ENCODE assay signal across 25 cellular contexts in genomic region chr3:107870096-107870495, GRCh38.
"Had no signal": no experiment of that assay in that cellular context is flagged by ENCODE, and none has a peak within 500 bp of the region (broad histone marks: within the 10 kb centered on the region; RNA-seq: fewer than 3 reads in every experiment).

No MANE protein-coding gene starts in this region.

- H3K27ac ChIP-seq: brain microvascular endothelial cell, coronary artery, dorsolateral prefrontal cortex had no signal

- H3K36me3 ChIP-seq: brain microvascular endothelial cell had no signal

- H3K27ac Mint-ChIP-seq: activated CD4-positive, alpha-beta memory T cell treated with anti-CD3 and anti-CD28 coated beads for 36 hours; activated CD4-positive, alpha-beta T cell treated with anti-CD3 and anti-CD28 coated beads, Interleukin-2, amount 10 ng/mL, durations not matched to agents 24 days and 14 days; activated naive CD4-positive, alpha-beta T cell treated with anti-CD3 and anti-CD28 coated beads, Interleukin-2, amount 10 ng/mL, durations not matched to agents 7 days and 5 days; activated naive CD8-positive, alpha-beta T cell treated with anti-CD3 and anti-CD28 coated beads, Interleukin-2, amount 10 ng/mL, durations not matched to agents 7 days and 5 days; dendritic cell treated with granulocyte-macrophage colony-stimulating factor and Interleukin-4, amounts not matched to agents 40 ng/mL and 50 ng/mL, for 4 days; endodermal cell had no signal

- H3K9me3 Mint-ChIP-seq: activated CD4-positive, alpha-beta T cell treated with anti-CD3 and anti-CD28 coated beads, Interleukin-2, amount 10 ng/mL, durations not matched to agents 24 days and 14 days; activated naive CD4-positive, alpha-beta T cell treated with anti-CD3 and anti-CD28 coated beads, Interleukin-2, amount 10 ng/mL, durations not matched to agents 7 days and 5 days; activated naive CD4-positive, alpha-beta T cell treated with anti-CD3 and anti-CD28 coated beads, Interleukin-2, amount 50 U/mL, for 72 hours; activated naive CD8-positive, alpha-beta T cell treated with anti-CD3 and anti-CD28 coated beads, Interleukin-2, amount 10 ng/mL, durations not matched to agents 7 days and 5 days; central memory CD8-positive, alpha-beta T cell; dendritic cell treated with granulocyte-macrophage colony-stimulating factor and Interleukin-4, amounts not matched to agents 40 ng/mL and 50 ng/mL, for 4 days had no signal

- H3K27me3 Mint-ChIP-seq: activated CD4-positive, alpha-beta T cell treated with anti-CD3 and anti-CD28 coated beads for 36 hours; dendritic cell treated with granulocyte-macrophage colony-stimulating factor and Interleukin-4, amounts not matched to agents 40 ng/mL and 50 ng/mL, for 4 days had no signal

- DNase-seq: activated CD4-positive, alpha-beta memory T cell treated with anti-CD3 and anti-CD28 coated beads for 36 hours; activated CD4-positive, alpha-beta T cell treated with anti-CD3 and anti-CD28 coated beads for 36 hours; activated CD4-positive, alpha-beta T cell treated with anti-CD3 and anti-CD28 coated beads, Interleukin-2, amount 10 ng/mL, durations not matched to agents 24 days and 14 days; activated CD4-positive, CD25-positive, alpha-beta regulatory T cell; activated CD4-positive, CD25-positive, alpha-beta regulatory T cell treated with anti-CD3 and anti-CD28 coated beads, Interleukin-2, amount 50 U/mL, for 72 hours; activated CD8-positive, alpha-beta memory T cell treated with anti-CD3 and anti-CD28 coated beads for 24 hours; activated gamma-delta T cell; activated naive CD4-positive, alpha-beta T cell; activated naive CD4-positive, alpha-beta T cell treated with anti-CD3 and anti-CD28 coated beads, Interleukin-2, amount 10 ng/mL, durations not matched to agents 7 days and 5 days; activated naive CD8-positive, alpha-beta T cell treated with anti-CD3 and anti-CD28 coated beads, Interleukin-2, amount 10 ng/mL, durations not matched to agents 7 days and 5 days; activated T-cell treated with anti-CD3 and anti-CD28 coated beads, Interleukin-2, amount 50 U/mL, for 48 hours; amniotic stem cell; anterior cingulate cortex; brain microvascular endothelial cell; dorsolateral prefrontal cortex; effector memory CD4-positive, alpha-beta T cell; endodermal cell; foreskin fibroblast; head of caudate nucleus; hippocampal formation had no signal

- H3K36me3 Mint-ChIP-seq: activated CD4-positive, alpha-beta memory T cell treated with anti-CD3 and anti-CD28 coated beads for 36 hours; activated naive CD4-positive, alpha-beta T cell treated with anti-CD3 and anti-CD28 coated beads, Interleukin-2, amount 10 ng/mL, durations not matched to agents 7 days and 5 days; activated naive CD4-positive, alpha-beta T cell treated with anti-CD3 and anti-CD28 coated beads, Interleukin-2, amount 50 U/mL, for 72 hours; activated naive CD8-positive, alpha-beta T cell treated with anti-CD3 and anti-CD28 coated beads, Interleukin-2, amount 10 ng/mL, durations not matched to agents 7 days and 5 days had no signal

- H3K4me1 Mint-ChIP-seq: activated naive CD4-positive, alpha-beta T cell treated with anti-CD3 and anti-CD28 coated beads, Interleukin-2, amount 10 ng/mL, durations not matched to agents 7 days and 5 days; activated naive CD8-positive, alpha-beta T cell treated with anti-CD3 and anti-CD28 coated beads, Interleukin-2, amount 10 ng/mL, durations not matched to agents 7 days and 5 days; central memory CD8-positive, alpha-beta T cell; endodermal cell had no signal

- ATAC-seq: esophagus mucosa had no signal

- H3K4me3 ChIP-seq: coronary artery, dorsolateral prefrontal cortex had no signal

- H3K4me3 Mint-ChIP-seq: activated CD4-positive, alpha-beta memory T cell treated with anti-CD3 and anti-CD28 coated beads for 36 hours; activated CD4-positive, alpha-beta T cell treated with anti-CD3 and anti-CD28 coated beads for 36 hours; activated CD4-positive, alpha-beta T cell treated with anti-CD3 and anti-CD28 coated beads, Interleukin-2, amount 10 ng/mL, durations not matched to agents 24 days and 14 days; activated naive CD4-positive, alpha-beta T cell treated with anti-CD3 and anti-CD28 coated beads, Interleukin-2, amount 10 ng/mL, durations not matched to agents 7 days and 5 days; activated naive CD8-positive, alpha-beta T cell treated with anti-CD3 and anti-CD28 coated beads, Interleukin-2, amount 10 ng/mL, durations not matched to agents 7 days and 5 days; central memory CD8-positive, alpha-beta T cell; dendritic cell treated with granulocyte-macrophage colony-stimulating factor and Interleukin-4, amounts not matched to agents 40 ng/mL and 50 ng/mL, for 4 days; endodermal cell had no signal
